8 cellular contexts compared by ENCODE assay signal in genomic region chr9:128920381-128921058, GRCh38. TPM values are rescaled to one million over a fixed set of nuclear protein-coding genes. Genes with fewer than 3 reads are reported as not detected.
DNase-seq lines count a peak whose midpoint lies in the region; ATAC-seq, FAIRE-seq and TF ChIP-seq lines count a peak whose summit lies in the region.

TSS of gene PHYHD1 (plus strand) at chr9:128920982. CDS start at chr9:128922324, 1,342 bp downstream.

- H3K9ac ChIP-seq in astrocyte (ENCODE audit: low read length) = peak within 1 kb of the TSS; percentile 60

- ATAC-seq in GM21515 (IDR thresholded peaks at IDR 0.05; ENCODE audit: unreplicated experiment) (no peak), HG03571 (IDR thresholded peaks at IDR 0.05; ENCODE audit: unreplicated experiment) (no peak), HG03039 (IDR thresholded peaks at IDR 0.05; ENCODE audit: unreplicated experiment) (no peak)

- H3K4me3 ChIP-seq in NB4 (ENCODE audit: low read depth, low read length) = no peak within 1 kb of the TSS
- no peak within 1 kb of the TSS for H3K4me3 ChIP-seq in astrocyte (ENCODE audit: insufficient read depth, low read depth, low read length)
- H3K4me3 ChIP-seq in small intestine (ENCODE audit: low read depth in 1 of 2, low read length in 2 of 2) = no peak within 1 kb of the TSS

- H2AFZ ChIP-seq in astrocyte (ENCODE audit: low read depth, low read length) = no peak within 1 kb of the TSS

- WGBS in small intestine, 3 donors = 65 to 76% (median 67%) methylated on average over 13 of the region's 13 CpGs

- H3K79me2 ChIP-seq in astrocyte (ENCODE audit: insufficient read depth, low read length) = no peaks in the 10 kb centered on the region

- H3K4me1 ChIP-seq in astrocyte (ENCODE audit: insufficient read depth, low read length) = peaks cover 11% of the 10 kb centered on the region
- H3K4me1 ChIP-seq in small intestine (ENCODE audit: control insufficient read depth in 2 of 2, insufficient read depth in 1 of 2, low read depth in 1 of 2, low read length in 1 of 2) = no peaks in the 10 kb centered on the region

- H3K9me3 ChIP-seq in astrocyte (ENCODE audit: insufficient read depth, low read depth, low read length) (no peaks in the 10 kb centered on the region), small intestine (ENCODE audit: control insufficient read depth, low read depth) (no peaks in the 10 kb centered on the region)

- H3K9me3 Mint-ChIP-seq in astrocyte (ENCODE audit: unreplicated experiment) = no peaks in the 10 kb centered on the region

- H3K36me3 ChIP-seq in astrocyte (ENCODE audit: insufficient read depth, low read length) (peaks cover 6% of the 10 kb centered on the region), small intestine (ENCODE audit: control insufficient read depth in 2 of 2, insufficient read depth in 2 of 2, low read length in 2 of 2) (peaks cover 2% of the 10 kb centered on the region in 2 donors)

- TF ChIP-seq POLR2A in NB4 (IDR thresholded peaks at IDR 0.05; ENCODE audit: extremely low read depth, insufficient read length) = no peak

- H3K4me3 Mint-ChIP-seq in astrocyte (ENCODE audit: unreplicated experiment) = peak within 1 kb of the TSS; percentile 73

- FAIRE-seq in astrocyte (lab: Jason Lieb, UNC) (no peak), small intestine (lab: Jason Lieb, UNC) (no peak)

- peak within 1 kb of the TSS; percentile 74 for H3K4me2 ChIP-seq in astrocyte (ENCODE audit: low read length)

- no peak for TF ChIP-seq CTCF in NB4 (IDR thresholded peaks at IDR 0.05; ENCODE audit: low read depth, low read length)
- no peak for TF ChIP-seq CTCF in astrocyte (IDR thresholded peaks at IDR 0.05; ENCODE audit: insufficient read depth, low read depth, low read length)

- H3K4me1 Mint-ChIP-seq in astrocyte (ENCODE audit: low read depth, unreplicated experiment) = peaks cover 12% of the 10 kb centered on the region

- peaks cover 4% of the 10 kb centered on the region for H4K20me1 ChIP-seq in astrocyte (ENCODE audit: insufficient read depth, low read length)

- DNase-seq in NB4 (ENCODE audit: low read depth) (peak; percentile 32), astrocyte (ENCODE audit: low read depth) (peak; percentile 72), inferior parietal cortex (ENCODE audit: extremely low spot score) (peak; percentile 59), small intestine (no peak), NCI-H187 treated with DMSO at 0.1 percent for 48 hours (lab: John Stamatoyannopoulos, UW) (no peak)

- peaks cover 1% of the 10 kb centered on the region for H3K27me3 Mint-ChIP-seq in astrocyte (ENCODE audit: low read depth, unreplicated experiment)

- peak within 1 kb of the TSS; percentile 91 for H3K27ac Mint-ChIP-seq in astrocyte (ENCODE audit: unreplicated experiment)

- H3K27ac ChIP-seq in astrocyte (ENCODE audit: low read depth, low read length) = no peak within 1 kb of the TSS
- H3K27ac ChIP-seq in small intestine (ENCODE audit: low read depth in 1 of 2, low read length in 1 of 2) = peak within 1 kb of the TSS; percentile 6 to 63

- H3K36me3 Mint-ChIP-seq in astrocyte (ENCODE audit: low read depth, unreplicated experiment) = peaks cover 7% of the 10 kb centered on the region

- no peaks in the 10 kb centered on the region for H3K27me3 ChIP-seq in astrocyte (ENCODE audit: insufficient read depth, low read length)
- no peaks in the 10 kb centered on the region for H3K27me3 ChIP-seq in small intestine (ENCODE audit: control insufficient read depth in 2 of 2, insufficient read depth in 2 of 2, low read length in 2 of 2)

RNA-seq across cellular contexts. Expression of gene PHYHD1, which starts in this region (rescaled TPM):
- total RNA-seq in astrocyte = 4.6 and 6.1 TPM in 2 replicates
- polyA plus RNA-seq in small intestine = 1 to 10 TPM; 1.1 to 6.5 (median 3.2) TPM

Comparison
In these comparisons a context has a peak if more than half of its experiments do, and no peak if none do; other contexts are left out.
1. DNase-seq: peak in NB4 (single experiment), astrocyte (single experiment) and inferior parietal cortex (single experiment); none in small intestine (single experiment) and NCI-H187 treated with DMSO at 0.1 percent for 48 hours (single experiment).